ENCODE assay signal across 23 cellular contexts in the genomic region with DNA sequence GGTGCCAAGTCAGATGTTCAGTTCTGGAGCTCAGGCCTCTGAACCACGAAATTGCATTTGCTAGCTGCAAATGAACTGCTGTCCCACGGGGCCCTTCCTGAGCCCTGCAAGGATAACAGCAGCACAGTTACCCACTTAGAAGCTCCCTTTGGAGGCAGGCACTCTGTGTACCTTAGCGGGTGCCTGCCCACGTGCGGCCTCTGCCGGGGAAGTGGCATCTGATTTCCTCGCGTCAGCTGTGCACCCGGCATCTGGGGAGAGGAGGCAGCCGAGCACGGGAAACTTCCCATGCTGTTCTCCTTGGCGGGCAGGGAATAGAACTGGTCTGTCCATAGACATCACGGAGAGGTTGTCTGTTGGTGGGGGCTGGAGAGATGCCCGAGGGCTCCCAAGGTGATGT.
DNase-seq lines count a peak whose midpoint lies in the region; ATAC-seq lines count a peak whose summit lies in the region.
"Had no signal": no experiment of that assay in that cellular context is flagged by ENCODE, and none has a peak within 500 bp of the region (broad histone marks: within the 10 kb centered on the region; RNA-seq: fewer than 3 reads in every experiment).

No MANE protein-coding gene starts in this region.

- H3K4me3 Mint-ChIP-seq in stimulated activated naive B cell treated with anti-CD40 and anti-IgM and Interleukin-4, amounts not matched to agents 10 μg/mL and 1 μg/mL and 100 μg/mL, for 72 hours, result no peak overlapping the region
- H3K4me3 Mint-ChIP-seq: activated CD8-positive, alpha-beta T cell treated with anti-CD3 and anti-CD28 coated beads for 36 hours; central memory CD8-positive, alpha-beta T cell; neural progenitor cell had no signal

- H3K9me3 Mint-ChIP-seq in stimulated activated naive B cell treated with anti-CD40 and anti-IgM and Interleukin-4, amounts not matched to agents 10 μg/mL and 1 μg/mL and 100 μg/mL, for 72 hours, result no peaks in the 10 kb centered on the region
- H3K9me3 Mint-ChIP-seq: activated CD8-positive, alpha-beta T cell treated with anti-CD3 and anti-CD28 coated beads for 36 hours; activated naive CD8-positive, alpha-beta T cell treated with anti-CD3 and anti-CD28 coated beads, Interleukin-2, amount 10 ng/mL, durations not matched to agents 7 days and 5 days; central memory CD8-positive, alpha-beta T cell; IgD-negative memory B cell; neural progenitor cell; T-cell had no signal

- peaks cover 0 to 13% of the 10 kb centered on the region in 2 donors for H3K27me3 Mint-ChIP-seq in stimulated activated naive B cell treated with anti-CD40 and anti-IgM and Interleukin-4, amounts not matched to agents 10 μg/mL and 1 μg/mL and 100 μg/mL, for 72 hours

- H3K27ac Mint-ChIP-seq in stimulated activated naive B cell treated with anti-CD40 and anti-IgM and Interleukin-4, amounts not matched to agents 10 μg/mL and 1 μg/mL and 100 μg/mL, for 72 hours, result peak overlapping the region; percentile 51
- H3K27ac Mint-ChIP-seq: activated CD8-positive, alpha-beta T cell treated with anti-CD3 and anti-CD28 coated beads for 36 hours; IgD-negative memory B cell; neural progenitor cell; T-cell had no signal

- peaks cover 38 to 57% of the 10 kb centered on the region in 2 donors for H3K4me1 Mint-ChIP-seq in stimulated activated naive B cell treated with anti-CD40 and anti-IgM and Interleukin-4, amounts not matched to agents 10 μg/mL and 1 μg/mL and 100 μg/mL, for 72 hours

- DNase-seq in NCI-H1436 (lab: John Stamatoyannopoulos, UW) (peak; percentile 32), NCI-H1436 treated with DMSO at 0.1 percent for 48 hours (lab: John Stamatoyannopoulos, UW) (no peak), NCI-H1694 (lab: John Stamatoyannopoulos, UW) (peak; percentile 17), germinal center (ENCODE audit: low spot score) (peak; percentile 59), SW 1271 (lab: John Stamatoyannopoulos, UW) (no peak)
- DNase-seq in stimulated activated naive B cell treated with anti-CD40 and anti-IgM and Interleukin-4, amounts not matched to agents 10 μg/mL and 1 μg/mL and 100 μg/mL, for 72 hours, result no peak
- DNase-seq: activated CD4-positive, CD25-positive, alpha-beta regulatory T cell treated with anti-CD3 and anti-CD28 coated beads, Interleukin-2, amount 50 U/mL, for 72 hours; activated CD8-positive, alpha-beta T cell treated with anti-CD3 and anti-CD28 coated beads for 36 hours; activated effector memory CD4-positive, alpha-beta T cell treated with Interleukin-2 at 50 U/mL for 16 hours; activated naive CD8-positive, alpha-beta T cell treated with anti-CD3 and anti-CD28 coated beads, Interleukin-2, amount 10 ng/mL, durations not matched to agents 7 days and 5 days; AML-193; HCEC 1CT; lower lobe of right lung; NCI-H226; NCI-H748 treated with DMSO at 0.1 percent for 48 hours; PC-9; T-cell; upper lobe of left lung had no signal

- no peak for ATAC-seq in stimulated activated naive B cell treated with anti-CD40 and anti-IgM and Interleukin-4, amounts not matched to agents 10 μg/mL and 1 μg/mL and 100 μg/mL, for 72 hours (replicated peaks)
- ATAC-seq in HG03135 (IDR thresholded peaks at IDR 0.05; ENCODE audit: unreplicated experiment) (no peak), HG03439 (IDR thresholded peaks at IDR 0.05; ENCODE audit: unreplicated experiment) (no peak)
- ATAC-seq: activated CD8-positive, alpha-beta T cell treated with anti-CD3 and anti-CD28 coated beads for 36 hours; lower lobe of right lung had no signal

- H3K36me3 Mint-ChIP-seq in stimulated activated naive B cell treated with anti-CD40 and anti-IgM and Interleukin-4, amounts not matched to agents 10 μg/mL and 1 μg/mL and 100 μg/mL, for 72 hours, result no peaks in the 10 kb centered on the region
- H3K36me3 Mint-ChIP-seq: activated naive CD8-positive, alpha-beta T cell treated with anti-CD3 and anti-CD28 coated beads, Interleukin-2, amount 10 ng/mL, durations not matched to agents 7 days and 5 days; neural progenitor cell; T-cell had no signal

Comparison
In these comparisons a context has a peak if more than half of its experiments do, and no peak if none do; other contexts are left out.
1. DNase-seq: peak in NCI-H1436 (single experiment), NCI-H1694 (single experiment) and germinal center (single experiment); none in NCI-H1436 treated with DMSO at 0.1 percent for 48 hours (single experiment), stimulated activated naive B cell treated with anti-CD40 and anti-IgM and Interleukin-4, amounts not matched to agents 10 μg/mL and 1 μg/mL and 100 μg/mL, for 72 hours (single experiment) and SW 1271 (0 of 2).